In genomic region chr11:66047541-66048365, GRCh38 we compare ENCODE assay signal across 24 cellular contexts. TPM values are rescaled to one million over a fixed set of nuclear protein-coding genes. Genes with fewer than 3 reads are reported as not detected.
DNase-seq lines count a peak whose midpoint lies in the region; ATAC-seq and TF ChIP-seq lines count a peak whose summit lies in the region.
"Had no signal": no experiment of that assay in that cellular context is flagged by ENCODE, and none has a peak within 500 bp of the region (broad histone marks: within the 10 kb centered on the region; RNA-seq: fewer than 3 reads in every experiment).

No MANE protein-coding gene starts in this region.

- TF ChIP-seq CTCF in Calu3 (IDR thresholded peaks at IDR 0.05; ENCODE audit: unreplicated experiment): no peak

- H3K9me3 ChIP-seq in HUES64 (ENCODE audit: insufficient read depth, low read depth, low read length) (no peaks in the 10 kb centered on the region), ectodermal cell (ENCODE audit: control insufficient read depth, low read length) (no peaks in the 10 kb centered on the region), mesodermal cell (ENCODE audit: control insufficient read depth, low read length) (no peaks in the 10 kb centered on the region)
- H3K9me3 ChIP-seq: A549, ovary, upper lobe of right lung had no signal

- BruUV-seq in Calu3 (replicated peaks; lab: Mats Ljungman, UMichigan): no TSS peak

- H3K9ac ChIP-seq in HUES64 (ENCODE audit: low read depth, low read length): 0 out of 2 replicates have a peak overlapping the region, but pooled peaks have one; percentile 17
- H3K9ac ChIP-seq: KMS-11 had no signal

- 87% methylated on average over 11 of the region's 11 CpGs for WGBS in HUES64
- 81 to 82% methylated on average over 11 of the region's 11 CpGs for WGBS in ectodermal cell, 2 experiments
- WGBS in mesodermal cell (ENCODE audit: insufficient coverage in 2 of 2), 2 experiments: 85 to 94% methylated on average over 11 of the region's 11 CpGs

- no peak overlapping the region for H3K4me3 Mint-ChIP-seq in Calu3 (ENCODE audit: low read depth, unreplicated experiment)
- H3K4me3 Mint-ChIP-seq: activated CD8-positive, alpha-beta memory T cell treated with anti-CD3 and anti-CD28 coated beads, Interleukin-2, amount 10 ng/mL, durations not matched to agents 7 days and 5 days had no signal

- no peak for ATAC-seq in GM18867 (IDR thresholded peaks at IDR 0.05; ENCODE audit: unreplicated experiment)
- ATAC-seq: A549; activated CD8-positive, alpha-beta memory T cell treated with anti-CD3 and anti-CD28 coated beads, Interleukin-2, amount 10 ng/mL, durations not matched to agents 7 days and 5 days; T-helper 17 cell; upper lobe of right lung had no signal

- DNase-seq in ACHN: peak; percentile 27
- no peak for DNase-seq in NCI-H446 (lab: John Stamatoyannopoulos, UW)
- DNase-seq in Calu3: no peak
- DNase-seq in effector CD4-positive, alpha-beta T cell: no peak
- DNase-seq: activated CD4-positive, alpha-beta T cell treated with anti-CD3 and anti-CD28 coated beads for 1 hour; activated CD8-positive, alpha-beta memory T cell treated with anti-CD3 and anti-CD28 coated beads, Interleukin-2, amount 10 ng/mL, durations not matched to agents 7 days and 5 days; activated effector memory CD4-positive, alpha-beta T cell treated with Interleukin-2 at 50 U/mL for 16 hours; anterior cingulate cortex; CD4-positive, CD25-positive, alpha-beta regulatory T cell; cortex of kidney; NCI-H1092 treated with DMSO at 0.1 percent for 48 hours; NCI-H2171; ovary; stimulated activated naive CD4-positive, alpha-beta T cell; T-helper 17 cell; upper lobe of right lung had no signal

- intact Hi-C loops in Calu3 (cut with micrococcal nuclease; ENCODE audit: unreplicated experiment): no loop called here

- no peak overlapping the region for H3K27ac Mint-ChIP-seq in Calu3 (ENCODE audit: unreplicated experiment)
- H3K27ac Mint-ChIP-seq: activated CD8-positive, alpha-beta memory T cell treated with anti-CD3 and anti-CD28 coated beads, Interleukin-2, amount 10 ng/mL, durations not matched to agents 7 days and 5 days; CD4-positive, CD25-positive, alpha-beta regulatory T cell; T-helper 17 cell had no signal

- H3K36me3 Mint-ChIP-seq in Calu3 (ENCODE audit: insufficient read depth, unreplicated experiment): peaks cover 25% of the 10 kb centered on the region

- H3K4me3 ChIP-seq in HUES64 (ENCODE audit: low read length) (peak overlapping the region; percentile 73), ectodermal cell (ENCODE audit: insufficient read depth, low read depth, low read length) (peak overlapping the region; percentile 59), mesodermal cell (ENCODE audit: extremely low read depth, insufficient read depth, low read length, poor library complexity, severe bottlenecking) (peak overlapping the region; percentile 43)
- H3K4me3 ChIP-seq: A549, upper lobe of right lung had no signal

- no peaks in the 10 kb centered on the region for H3K27me3 ChIP-seq in HUES64 (ENCODE audit: insufficient read depth, low read length)
- H3K27me3 ChIP-seq in ectodermal cell (ENCODE audit: control insufficient read depth, insufficient read depth, low read length, poor library complexity, severe bottlenecking): no peaks in the 10 kb centered on the region
- H3K27me3 ChIP-seq: ovary had no signal

- no peak overlapping the region for H3K27ac ChIP-seq in HUES64 (ENCODE audit: low read depth, low read length)
- no peak overlapping the region for H3K27ac ChIP-seq in ectodermal cell (ENCODE audit: insufficient read depth, low read depth, low read length, poor library complexity, severe bottlenecking)
- H3K27ac ChIP-seq in mesodermal cell (ENCODE audit: low read depth, low read length, severe bottlenecking): no peak overlapping the region
- H3K27ac ChIP-seq: A549, HL-60, KMS-11, ovary, upper lobe of right lung had no signal

- in situ Hi-C loops in ACHN (cut with HindIII; ENCODE audit: low pct_ligation_motif_present, low pct_unique_long_range_greater_than_20kb, low sequenced_read_pairs): no loop called here

- CTCF ChIA-PET in Calu3 (lab: Charles Lee): no interaction called here

- H3K4me1 ChIP-seq in HUES64 (ENCODE audit: insufficient read depth, low read length) (peaks cover 22% of the 10 kb centered on the region), ectodermal cell (ENCODE audit: control insufficient read depth, insufficient read depth, low read length) (peaks cover 26% of the 10 kb centered on the region), mesodermal cell (ENCODE audit: control insufficient read depth, insufficient read depth, low read length, poor library complexity, severe bottlenecking) (peaks cover 10% of the 10 kb centered on the region)

- peaks cover 30% of the 10 kb centered on the region for H3K4me1 Mint-ChIP-seq in Calu3 (ENCODE audit: low read depth, unreplicated experiment)

- peaks cover 33% of the 10 kb centered on the region for H3K27me3 Mint-ChIP-seq in Calu3 (ENCODE audit: unreplicated experiment)
- H3K27me3 Mint-ChIP-seq: activated CD8-positive, alpha-beta memory T cell treated with anti-CD3 and anti-CD28 coated beads, Interleukin-2, amount 10 ng/mL, durations not matched to agents 7 days and 5 days; T-helper 17 cell had no signal

- no peaks in the 10 kb centered on the region for H3K9me3 Mint-ChIP-seq in Calu3 (ENCODE audit: low read depth, unreplicated experiment)

- H3K36me3 ChIP-seq in HUES64 (ENCODE audit: insufficient read depth, low read length): peaks cover 15% of the 10 kb centered on the region
- peaks cover 9% of the 10 kb centered on the region for H3K36me3 ChIP-seq in ectodermal cell (ENCODE audit: control insufficient read depth, insufficient read depth, low read length)
- no peaks in the 10 kb centered on the region for H3K36me3 ChIP-seq in mesodermal cell (ENCODE audit: control insufficient read depth, insufficient read depth, low read length)
- H3K36me3 ChIP-seq: ovary, upper lobe of right lung had no signal

RNA-seq across cellular contexts. Expression of gene GAL3ST3, which starts 1.2 kb away (rescaled TPM):
- polyA plus RNA-seq in HUES64 (2013, experiment 1 of 2): 14.0 TPM
- 16.0 TPM for polyA plus RNA-seq in HUES64 (2013, experiment 2 of 2)
- polyA plus RNA-seq in ectodermal cell (2013, experiment 1 of 4): 26.6 TPM
- 28.7 TPM for polyA plus RNA-seq in ectodermal cell (2013, experiment 2 of 4)
- 18.7 TPM for polyA plus RNA-seq in ectodermal cell (2013, experiment 3 of 4)
- polyA plus RNA-seq in ectodermal cell (2013, experiment 4 of 4): 20.5 TPM
- polyA plus RNA-seq in mesodermal cell (2013, experiment 1 of 2): 4.5 TPM
- 2.6 TPM for polyA plus RNA-seq in mesodermal cell (2013, experiment 2 of 2)
- total RNA-seq in Calu3 (2022): not detected in 2 replicates
- total RNA-seq: activated CD8-positive, alpha-beta memory T cell treated with anti-CD3 and anti-CD28 coated beads, Interleukin-2, amount 10 ng/mL, durations not matched to agents 7 days and 5 days; CD4-positive, CD25-positive, alpha-beta regulatory T cell; Daoy; T-helper 17 cell; upper lobe of right lung had no signal
- polyA plus RNA-seq: A549; CD4-positive, CD25-positive, alpha-beta regulatory T cell had no signal

RNA-seq across cellular contexts. Expression of gene SF3B2, which starts 4.4 kb away (rescaled TPM):
- 173 TPM for polyA plus RNA-seq in HUES64 (2013, experiment 1 of 2)
- 185 TPM for polyA plus RNA-seq in HUES64 (2013, experiment 2 of 2)
- 223 TPM for polyA plus RNA-seq in ectodermal cell (2013, experiment 1 of 4)
- 212 TPM for polyA plus RNA-seq in ectodermal cell (2013, experiment 2 of 4)
- polyA plus RNA-seq in ectodermal cell (2013, experiment 3 of 4): 172 TPM
- 186 TPM for polyA plus RNA-seq in ectodermal cell (2013, experiment 4 of 4)
- polyA plus RNA-seq in mesodermal cell (2013, experiment 1 of 2): 205 TPM
- 185 TPM for polyA plus RNA-seq in mesodermal cell (2013, experiment 2 of 2)
- total RNA-seq in Calu3 (2022): 167 and 173 TPM in 2 replicates

RNA-seq across cellular contexts. Expression of gene CATSPER1, which starts 21.5 kb away (rescaled TPM):
- polyA plus RNA-seq in HUES64 (2013, experiment 1 of 2): not detected
- not detected for polyA plus RNA-seq in HUES64 (2013, experiment 2 of 2)
- polyA plus RNA-seq in ectodermal cell (2013, experiment 1 of 4): not detected
- polyA plus RNA-seq in ectodermal cell (2013, experiment 2 of 4): not detected
- polyA plus RNA-seq in ectodermal cell (2013, experiment 3 of 4): not detected
- not detected for polyA plus RNA-seq in ectodermal cell (2013, experiment 4 of 4)
- polyA plus RNA-seq in mesodermal cell (2013, experiment 1 of 2): 0.96 TPM
- polyA plus RNA-seq in mesodermal cell (2013, experiment 2 of 2): 0.35 TPM
- total RNA-seq in Calu3 (2022): 1.0 and 2.6 TPM in 2 replicates
- total RNA-seq: CD4-positive, CD25-positive, alpha-beta regulatory T cell; T-helper 17 cell had no signal
- polyA plus RNA-seq: CD4-positive, CD25-positive, alpha-beta regulatory T cell; ovary had no signal

RNA-seq across cellular contexts. Expression of gene PACS1, which starts 22.3 kb away (rescaled TPM):
- polyA plus RNA-seq in HUES64 (2013, experiment 1 of 2): 14.7 TPM
- 17.3 TPM for polyA plus RNA-seq in HUES64 (2013, experiment 2 of 2)
- 47.3 TPM for polyA plus RNA-seq in ectodermal cell (2013, experiment 1 of 4)
- 50.3 TPM for polyA plus RNA-seq in ectodermal cell (2013, experiment 2 of 4)
- polyA plus RNA-seq in ectodermal cell (2013, experiment 3 of 4): 30.6 TPM
- 38.3 TPM for polyA plus RNA-seq in ectodermal cell (2013, experiment 4 of 4)
- polyA plus RNA-seq in mesodermal cell (2013, experiment 1 of 2): 94.8 TPM
- polyA plus RNA-seq in mesodermal cell (2013, experiment 2 of 2): 81.1 TPM
- 44.7 and 47.9 TPM in 2 replicates for total RNA-seq in Calu3 (2022)

RNA-seq across cellular contexts. Expression of gene CST6, which starts 35.9 kb away (rescaled TPM):
- not detected for polyA plus RNA-seq in HUES64 (2013, experiment 1 of 2)
- not detected for polyA plus RNA-seq in HUES64 (2013, experiment 2 of 2)
- not detected for polyA plus RNA-seq in ectodermal cell (2013, experiment 1 of 4)
- not detected for polyA plus RNA-seq in ectodermal cell (2013, experiment 2 of 4)
- polyA plus RNA-seq in ectodermal cell (2013, experiment 3 of 4): not detected
- 0.32 TPM for polyA plus RNA-seq in ectodermal cell (2013, experiment 4 of 4)
- not detected for polyA plus RNA-seq in mesodermal cell (2013, experiment 1 of 2)
- not detected for polyA plus RNA-seq in mesodermal cell (2013, experiment 2 of 2)
- total RNA-seq in Calu3 (2022): 21.5 and 27.2 TPM in 2 replicates
- total RNA-seq: activated CD8-positive, alpha-beta memory T cell treated with anti-CD3 and anti-CD28 coated beads, Interleukin-2, amount 10 ng/mL, durations not matched to agents 7 days and 5 days; CD4-positive, CD25-positive, alpha-beta regulatory T cell; Daoy; T-helper 17 cell had no signal
- polyA plus RNA-seq: A549; CD4-positive, CD25-positive, alpha-beta regulatory T cell had no signal
